20 cellular contexts compared by ENCODE assay signal in genomic region chr5:78961743-78962142, GRCh38. TPM values are rescaled to one million over a fixed set of nuclear protein-coding genes. Genes with fewer than 3 reads are reported as not detected.
DNase-seq lines count a peak whose midpoint lies in the region; ATAC-seq, FAIRE-seq and TF ChIP-seq lines count a peak whose summit lies in the region.
"Had no signal": no experiment of that assay in that cellular context is flagged by ENCODE, and none has a peak within 500 bp of the region (broad histone marks: within the 10 kb centered on the region; RNA-seq: fewer than 3 reads in every experiment).

No MANE protein-coding gene starts in this region.

- H3K36me3 ChIP-seq in bronchial epithelial cell (ENCODE audit: control insufficient read depth, insufficient read depth, low read length) = no peaks in the 10 kb centered on the region

- no peak for FAIRE-seq in bronchial epithelial cell (lab: Jason Lieb, UNC)
- FAIRE-seq: GM18507, HepG2, HTR-8/SVneo, K562 had no signal

- ATAC-seq in foreskin keratinocyte = peak; percentile 62
- no peak for ATAC-seq in GM21367 (IDR thresholded peaks at IDR 0.05; ENCODE audit: unreplicated experiment)
- ATAC-seq: GM23338, HepG2, K562 had no signal

- no peak overlapping the region for H3K27ac ChIP-seq in foreskin keratinocyte

- H3K4me1 ChIP-seq in foreskin keratinocyte = no peaks in the 10 kb centered on the region

- peak; percentile 30 for DNase-seq in ELR (ENCODE audit: low read depth)
- DNase-seq in HS-5 (ENCODE audit: low read depth) = peak; percentile 15
- peak; percentile 65 for DNase-seq in bronchial epithelial cell (ENCODE audit: low read depth)
- peak in 1 of 2 donors; percentile 53 for DNase-seq in foreskin keratinocyte
- DNase-seq in NCI-H2029 treated with DMSO at 0.1 percent for 48 hours (lab: John Stamatoyannopoulos, UW) = no peak
- no peak for DNase-seq in activated T-cell treated with anti-CD3 and anti-CD28 coated beads, Interleukin-2, amount 50 U/mL, for 48 hours
- no peak for DNase-seq in DMS53 (lab: John Stamatoyannopoulos, UW)
- DNase-seq: ACHN; C1 segment of cervical spinal cord; CD4-positive, alpha-beta memory T cell; DMS79 treated with DMSO at 0.1 percent for 48 hours; EL; GDM1; H9 had no signal

- H3K27me3 ChIP-seq in bronchial epithelial cell (ENCODE audit: control insufficient read depth, insufficient read depth, low read length) (no peaks in the 10 kb centered on the region), foreskin keratinocyte (no peaks in the 10 kb centered on the region)

- TF ChIP-seq CTCF in bronchial epithelial cell (IDR thresholded peaks at IDR 0.05; ENCODE audit: insufficient read depth, low read length, severe bottlenecking) (no peak), foreskin keratinocyte (conservative IDR thresholded peaks at IDR 0.05) (no peak)

- no peak overlapping the region for H3K4me3 ChIP-seq in bronchial epithelial cell (ENCODE audit: low read depth, low read length)
- H3K4me3 ChIP-seq: GM23338, K562 had no signal

RNA-seq across cellular contexts. Expression of gene ARSB, which starts 23.4 kb away (rescaled TPM):
- total RNA-seq in bronchial epithelial cell (1.4 and 1.8 TPM in 2 replicates), foreskin keratinocyte (8.3 and 8.4 TPM in 2 replicates)
- 2.8 and 3.2 TPM in 2 replicates for polyA plus RNA-seq in foreskin keratinocyte

Comparison
In these comparisons a context has a peak if more than half of its experiments do, and no peak if none do; other contexts are left out.
1. DNase-seq: peak in ELR (single experiment), HS-5 (single experiment) and bronchial epithelial cell (single experiment); none in NCI-H2029 treated with DMSO at 0.1 percent for 48 hours (single experiment), activated T-cell treated with anti-CD3 and anti-CD28 coated beads, Interleukin-2, amount 50 U/mL, for 48 hours (0 of 2) and DMS53 (single experiment).